20 cellular contexts compared by ENCODE assay signal in genomic region chr12:42485823-42486222, GRCh38.
DNase-seq lines count a peak whose midpoint lies in the region; ATAC-seq and TF ChIP-seq lines count a peak whose summit lies in the region.
"Had no signal": no experiment of that assay in that cellular context is flagged by ENCODE, and none has a peak within 500 bp of the region (broad histone marks: within the 10 kb centered on the region; RNA-seq: fewer than 3 reads in every experiment).

No MANE protein-coding gene starts in this region.

- H3K36me3 ChIP-seq in HUES64 (ENCODE audit: insufficient read depth, low read length) = no peaks in the 10 kb centered on the region
- H3K36me3 ChIP-seq: BLaER1 treated with 17β-estradiol and CSF1 and Interleukin-3, amounts not matched to agents 10 nM and 100 nM had no signal

- H3K4me1 ChIP-seq in HUES64 (ENCODE audit: insufficient read depth, low read length) = peaks cover 46% of the 10 kb centered on the region

- H3K9me3 Mint-ChIP-seq in nephron = no peaks in the 10 kb centered on the region
- H3K9me3 Mint-ChIP-seq: CD8-positive, alpha-beta memory T cell had no signal

- H3K27ac Mint-ChIP-seq in nephron = peak overlapping the region in 2 of 3 experiments; percentile 36 to 80

- peak overlapping the region; percentile 81 for H3K4me3 ChIP-seq in HUES64 (ENCODE audit: low read length)
- no peak overlapping the region for H3K4me3 ChIP-seq in dorsolateral prefrontal cortex
- H3K4me3 ChIP-seq: BLaER1 treated with 17β-estradiol and CSF1 and Interleukin-3, amounts not matched to agents 10 nM and 100 nM had no signal

- H3K36me3 Mint-ChIP-seq in nephron (ENCODE audit: low read depth) = peaks cover 10% of the 10 kb centered on the region
- H3K36me3 Mint-ChIP-seq: CD8-positive, alpha-beta memory T cell had no signal

- H3K4me3 Mint-ChIP-seq in nephron = peak overlapping the region; percentile 90 to 91 (median 91)
- H3K4me3 Mint-ChIP-seq: CD8-positive, alpha-beta memory T cell had no signal

- H3K27me3 ChIP-seq in HUES64 (ENCODE audit: insufficient read depth, low read length) (peaks cover 64% of the 10 kb centered on the region), dorsolateral prefrontal cortex (peaks cover 0 to 27% (median 0%) of the 10 kb centered on the region in 45 donors)

- peaks cover 62% of the 10 kb centered on the region for H3K4me1 Mint-ChIP-seq in nephron

- no peaks in the 10 kb centered on the region for H3K9me3 ChIP-seq in HUES64 (ENCODE audit: insufficient read depth, low read depth, low read length)
- H3K9me3 ChIP-seq: BLaER1 treated with 17β-estradiol and CSF1 and Interleukin-3, amounts not matched to agents 10 nM and 100 nM had no signal

- TF ChIP-seq CTCF in nephron (IDR thresholded peaks at IDR 0.05; ENCODE audit: unreplicated experiment in 3 of 3) (no peak), dorsolateral prefrontal cortex (IDR thresholded peaks at IDR 0.05 in 54 of 56, conservative IDR thresholded peaks at IDR 0.05 in 2 of 56; ENCODE audit: low read depth in 1 of 56, partially characterized antibody in 56 of 56) (no peak)

- ATAC-seq in GM21526 (IDR thresholded peaks at IDR 0.05; ENCODE audit: low FRiP score, unreplicated experiment) = no peak
- ATAC-seq: HepG2 had no signal

- H3K27ac ChIP-seq in HUES64 (ENCODE audit: low read depth, low read length) (peak overlapping the region; percentile 90; the same call in 1 of the 2 replicates), dorsolateral prefrontal cortex (no peak overlapping the region)
- H3K27ac ChIP-seq: BLaER1 treated with 17β-estradiol and CSF1 and Interleukin-3, amounts not matched to agents 10 nM and 100 nM had no signal

- no peak for TF ChIP-seq POLR2A in erythroblast (IDR thresholded peaks at IDR 0.05; ENCODE audit: low read length)

- WGBS in HUES64 = 10% methylated on average over 3 of the region's 3 CpGs

- no peaks in the 10 kb centered on the region for H3K27me3 Mint-ChIP-seq in nephron (ENCODE audit: low read depth)

- intact Hi-C loops in dorsolateral prefrontal cortex (cut with DNase I) = no loop called here

- peak overlapping the region; percentile 9; the same call in 1 of the 2 replicates for H3K9ac ChIP-seq in HUES64 (ENCODE audit: low read depth, low read length)
- H3K9ac ChIP-seq: BLaER1 treated with 17β-estradiol and CSF1 and Interleukin-3, amounts not matched to agents 10 nM and 100 nM had no signal

- DNase-seq in ELF-1 (ENCODE audit: low read depth, low spot score) (peak; percentile 56), iPS DF 4.7 (ENCODE audit: extremely low read depth, low spot score) (peak; percentile 98), erythroblast (lab: John Stamatoyannopoulos, UW) (no peak), dorsolateral prefrontal cortex (no peak)
- DNase-seq: CD8-positive, alpha-beta memory T cell; DND-41; GF-D8; HCEC 1CT; NCI-H1048; NCI-H1436 treated with DMSO at 0.1 percent for 48 hours; NCI-H2029 treated with DMSO at 0.1 percent for 48 hours; NCI-H2171 treated with DMSO at 0.1 percent for 48 hours; NCI-H748 treated with DMSO at 0.1 percent for 48 hours; RPMI8226; SIG-M5 had no signal

Comparison
In these comparisons a context has a peak if more than half of its experiments do, and no peak if none do; other contexts are left out.
1. DNase-seq: peak in ELF-1 (single experiment) and iPS DF 4.7 (single experiment); none in erythroblast (0 of 2) and dorsolateral prefrontal cortex (0 of 10).